In the genomic region with DNA sequence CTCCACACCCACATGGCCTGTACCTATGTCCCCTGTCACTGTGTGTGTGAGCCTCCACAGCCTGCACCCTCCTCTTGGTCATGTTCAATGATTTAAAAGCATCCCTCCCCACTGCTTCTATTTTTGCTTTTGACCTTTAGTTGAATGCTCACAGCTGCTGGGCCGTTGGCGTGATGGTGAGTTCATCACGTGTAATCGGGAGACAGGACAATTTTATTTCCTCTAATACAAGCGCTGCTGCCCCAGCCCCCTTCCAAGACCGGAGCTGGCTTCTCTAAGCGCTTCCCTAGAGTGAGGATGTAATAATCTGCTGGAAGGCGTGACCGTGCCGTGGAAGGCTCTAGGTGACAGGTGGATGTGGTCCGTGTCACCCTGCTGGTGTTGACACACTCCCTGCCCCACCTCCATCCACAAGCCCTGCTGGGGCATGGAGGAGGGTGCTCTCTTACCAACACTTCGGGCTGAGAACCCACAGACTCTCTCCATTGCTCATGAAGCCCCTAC, we compare ENCODE assay signal across 15 cellular contexts. TPM values are rescaled to one million over a fixed set of nuclear protein-coding genes. Genes with fewer than 3 reads are reported as not detected.
A peak's percentile ranks its signal among the peaks of the same experiment; 100 is the strongest.
DNase-seq lines count a peak whose midpoint lies in the region; ATAC-seq, FAIRE-seq and TF ChIP-seq lines count a peak whose summit lies in the region.
"Had no signal": no experiment of that assay in that cellular context is flagged by ENCODE, and none has a peak within 500 bp of the region (broad histone marks: within the 10 kb centered on the region; RNA-seq: fewer than 3 reads in every experiment).

No MANE protein-coding gene starts in this region.

- peaks cover 32% of the 10 kb centered on the region for H4K20me1 ChIP-seq in osteoblast (ENCODE audit: insufficient read depth, low read length)

- FAIRE-seq in D721Med (lab: Jason Lieb, UNC): no peak
- FAIRE-seq: A204.1 had no signal

- H3K27me3 ChIP-seq in heart left ventricle (no peaks in the 10 kb centered on the region), osteoblast (ENCODE audit: insufficient read depth, low read length) (no peaks in the 10 kb centered on the region)
- H3K27me3 ChIP-seq: dorsolateral prefrontal cortex had no signal

- H3K9me3 ChIP-seq in heart left ventricle (no peaks in the 10 kb centered on the region), osteoblast (ENCODE audit: low read depth, low read length) (no peaks in the 10 kb centered on the region)

- ATAC-seq in Right ventricle myocardium inferior (peak; percentile 50), heart left ventricle (peak; percentile 43 to 70 (median 57)), HG03039 (IDR thresholded peaks at IDR 0.05; ENCODE audit: unreplicated experiment) (no peak)
- ATAC-seq: activated naive CD8-positive, alpha-beta T cell treated with anti-CD3 and anti-CD28 coated beads, Interleukin-2, amount 50 U/mL, for 24 hours had no signal

- TF ChIP-seq POLR2A in heart left ventricle (IDR thresholded peaks at IDR 0.05): no peak

- WGBS in heart left ventricle, 4 donors: 31 to 48% (median 37%) methylated on average over 12 of the region's 12 CpGs

- H3K27ac ChIP-seq in heart left ventricle (peak overlapping the region; percentile 52 to 88 (median 78)), osteoblast (ENCODE audit: low read depth, low read length) (no peak overlapping the region)

- no peak overlapping the region for H2AFZ ChIP-seq in osteoblast (ENCODE audit: low read length)

- H3K4me3 ChIP-seq in heart left ventricle (peak overlapping the region in 2 of 12 donors; percentile 3 to 6), osteoblast (ENCODE audit: insufficient read depth, low read length) (no peak overlapping the region)
- H3K4me3 ChIP-seq: dorsolateral prefrontal cortex had no signal

- DNase-seq in Right ventricle myocardium inferior (ENCODE audit: missing footprints) (peak; percentile 64), cardiac septum (ENCODE audit: low spot score) (no peak), heart left ventricle (peak in 2 of 5 donors; percentile 73 to 75), osteoblast (ENCODE audit: insufficient read length, low spot score, missing footprints) (peak; percentile 73), MV-4-11 (lab: John Stamatoyannopoulos, UW) (no peak), D721Med (ENCODE audit: insufficient read length, low spot score) (no peak)
- no peak for DNase-seq in activated CD4-positive, alpha-beta T cell treated with anti-CD3 and anti-CD28 coated beads, Interleukin-2, amount 50 U/mL, for 1 hour
- DNase-seq: activated naive CD8-positive, alpha-beta T cell treated with anti-CD3 and anti-CD28 coated beads, Interleukin-2, amount 50 U/mL, for 24 hours; DMS79; dorsolateral prefrontal cortex; Karpas-422; NCI-H2107; stimulated activated CD4-positive, alpha-beta T cell treated with anti-CD3 and anti-CD28 coated beads, Interleukin-4, amount 100 ng/mL, for 24 hours had no signal

- H3K36me3 ChIP-seq in heart left ventricle (no peaks in the 10 kb centered on the region), osteoblast (ENCODE audit: insufficient read depth, low read length) (no peaks in the 10 kb centered on the region)

- no peak overlapping the region for H3K4me2 ChIP-seq in osteoblast (ENCODE audit: insufficient read depth, low read length)

- peaks cover 5% of the 10 kb centered on the region for H3K79me2 ChIP-seq in osteoblast (ENCODE audit: insufficient read depth, low read length)

- TF ChIP-seq CTCF in heart left ventricle (IDR thresholded peaks at IDR 0.05): no peak
- TF ChIP-seq CTCF in osteoblast (IDR thresholded peaks at IDR 0.05; ENCODE audit: extremely low read depth, low read depth, low read length): no peak
- no peak for TF ChIP-seq CTCF in D721Med (IDR thresholded peaks at IDR 0.05; ENCODE audit: insufficient read depth, missing control alignments)

- H3K4me1 ChIP-seq in heart left ventricle (peaks cover 2 to 86% (median 58%) of the 10 kb centered on the region in 12 donors), osteoblast (ENCODE audit: insufficient read depth, low read length) (peaks cover 39% of the 10 kb centered on the region)

- intact Hi-C loops in Right ventricle myocardium inferior (cut with DNase I): no loop called here
- intact Hi-C loops in cardiac septum (cut with DNase I): no loop called here
- intact Hi-C loops in heart left ventricle (cut with DNase I): no loop called here

RNA-seq across cellular contexts. Expression of gene CCDC85C, which starts 25.4 kb away (rescaled TPM):
- 53.1 TPM for total RNA-seq in Right ventricle myocardium inferior
- total RNA-seq in cardiac septum: 21.4 TPM
- total RNA-seq in heart left ventricle: 10 to 100 TPM; 22.5 to 45.4 (median 29.2) TPM
- polyA plus RNA-seq in heart left ventricle: 10 to 100 TPM; 29.7 to 43.5 TPM
- 3.2 and 3.6 TPM in 2 replicates for total RNA-seq in osteoblast

Comparison
In these comparisons a context has a peak if more than half of its experiments do, and no peak if none do; other contexts are left out.
1. DNase-seq: peak in Right ventricle myocardium inferior (single experiment) and osteoblast (single experiment); none in cardiac septum (single experiment), MV-4-11 (single experiment), D721Med (single experiment) and activated CD4-positive, alpha-beta T cell treated with anti-CD3 and anti-CD28 coated beads, Interleukin-2, amount 50 U/mL, for 1 hour (single experiment).